ENCODE assay signal across 8 cellular contexts in genomic region chr16:29862383-29862883, GRCh38. TPM values are rescaled to one million over a fixed set of nuclear protein-coding genes. Genes with fewer than 3 reads are reported as not detected.
DNase-seq lines count a peak whose midpoint lies in the region; ATAC-seq and TF ChIP-seq lines count a peak whose summit lies in the region.

No MANE protein-coding gene starts in this region.

- no peaks in the 10 kb centered on the region for H3K9me2 ChIP-seq in SK-N-SH

- H3K9me3 ChIP-seq in BE2C (no peaks in the 10 kb centered on the region), SK-N-SH (no peaks in the 10 kb centered on the region), fibroblast of lung (ENCODE audit: control insufficient read depth, insufficient read depth, low read depth, low read length) (no peaks in the 10 kb centered on the region)

- peak; percentile 34 for TF ChIP-seq RAD21 in SK-N-SH (IDR thresholded peaks at IDR 0.05; ENCODE audit: low read length)

- H4K20me1 ChIP-seq in SK-N-SH (ENCODE audit: insufficient read depth) (no peaks in the 10 kb centered on the region), fibroblast of lung (ENCODE audit: control insufficient read depth, extremely low read depth, insufficient read depth, low read length) (no peaks in the 10 kb centered on the region)

- H3K4me1 Mint-ChIP-seq in nephron progenitor cell, result peaks cover 26% of the 10 kb centered on the region

- peak overlapping the region; percentile 77 for H2AFZ ChIP-seq in SK-N-SH (ENCODE audit: low read depth)
- peak overlapping the region; percentile 57 for H2AFZ ChIP-seq in fibroblast of lung (ENCODE audit: low read length)

- DNase-seq in BE2C, result no peak
- no peak for DNase-seq in GM20000 (ENCODE audit: low spot score)
- peak; percentile 63 for DNase-seq in SK-N-SH
- no peak for DNase-seq in fibroblast of lung (ENCODE audit: low read depth in 2 of 2)
- DNase-seq in nephron progenitor cell, result peak; percentile 35
- no peak for DNase-seq in HCEC 1CT

- H3K9ac ChIP-seq in SK-N-SH, result peak overlapping the region; percentile 79
- H3K9ac ChIP-seq in fibroblast of lung (ENCODE audit: insufficient read depth, low read length), result peak overlapping the region; percentile 81

- H3K36me3 Mint-ChIP-seq in nephron progenitor cell (ENCODE audit: low read depth), result peaks cover 26% of the 10 kb centered on the region

- H3K4me3 Mint-ChIP-seq in nephron progenitor cell, result peak overlapping the region; percentile 99

- H3K79me2 ChIP-seq in SK-N-SH (ENCODE audit: insufficient read depth), result peaks cover 18% of the 10 kb centered on the region
- H3K79me2 ChIP-seq in fibroblast of lung (ENCODE audit: control insufficient read depth, insufficient read depth, low read length), result peaks cover 14% of the 10 kb centered on the region

- POLR2A ChIA-PET in SK-N-SH (lab: Yijun Ruan, JAX), result interaction anchor here (1.0 to 1.1 kb wide), 2 partner anchors 16 to 54 kb away, joined by 3 to 4 read pairs; no protein-coding TSS in a partner anchor

- H3K36me3 ChIP-seq in BE2C (peaks cover 22% of the 10 kb centered on the region), SK-N-SH (replicated peaks in 1 of 2; ENCODE audit: control insufficient read depth in 1 of 2, insufficient read depth in 2 of 2, low read length in 1 of 2) (peaks cover 5 to 14% of the 10 kb centered on the region in 2 experiments), fibroblast of lung (ENCODE audit: control insufficient read depth, insufficient read depth, low read length) (peaks cover 9% of the 10 kb centered on the region)

- CTCF ChIA-PET in SK-N-SH (lab: Yijun Ruan, JAX), result interaction anchor here (0.7 to 3.2 kb wide), 11 partner anchors 12 to 170 kb away, joined by 3 to 13 read pairs (median 5); partner anchors contain the start of genes KIF22, SEZ6L2 and TLCD3B

- H3K27ac Mint-ChIP-seq in nephron progenitor cell, result peak overlapping the region; percentile 91

- H3K27ac ChIP-seq in SK-N-SH (ENCODE audit: low read depth in 2 of 2, low read length in 1 of 2) (peak overlapping the region; percentile 88 to 95; a peak in 3 of 4 replicates), fibroblast of lung (ENCODE audit: insufficient read depth, low read length) (peak overlapping the region; percentile 96)

- H3K4me3 ChIP-seq in BE2C (ENCODE audit: low read depth, low read length) (peak overlapping the region; percentile 84), SK-N-SH (ENCODE audit: low read depth in 2 of 2, low read length in 1 of 2) (peak overlapping the region; percentile 81 to 90), fibroblast of lung (replicated peaks in 1 of 4; ENCODE audit: control extremely low read depth in 1 of 4, insufficient read depth in 1 of 4, low read depth in 3 of 4, low read length in 4 of 4) (peak overlapping the region; percentile 48 to 92 (median 88))

- peak overlapping the region; percentile 98 for H3K4me2 ChIP-seq in SK-N-SH
- H3K4me2 ChIP-seq in fibroblast of lung (ENCODE audit: extremely low read depth, insufficient read depth, low read length), result peak overlapping the region; percentile 94

- WGBS in SK-N-SH (ENCODE audit: low lambda C conversion rate), result 7% methylated on average over 9 of the region's 27 CpGs

- peaks cover 4% of the 10 kb centered on the region for H3F3A ChIP-seq in SK-N-SH (replicated peaks; ENCODE audit: insufficient read depth)

- H3K27me3 Mint-ChIP-seq in nephron progenitor cell (ENCODE audit: low read depth, poor library complexity), result peaks cover 18% of the 10 kb centered on the region

- TF ChIP-seq EP300 in SK-N-SH (IDR thresholded peaks at IDR 0.05; ENCODE audit: borderline replicate concordance in 1 of 2, low read depth in 1 of 2, low read length in 1 of 2), result no peak

- ATAC-seq in HG03342 (IDR thresholded peaks at IDR 0.05; ENCODE audit: unreplicated experiment) (no peak), HG02973 (IDR thresholded peaks at IDR 0.05; ENCODE audit: unreplicated experiment) (no peak)

- TF ChIP-seq CTCF in BE2C (IDR thresholded peaks at IDR 0.05; ENCODE audit: low read depth, low read length) (no peak), GM20000 (IDR thresholded peaks at IDR 0.05; ENCODE audit: extremely low read depth, missing control alignments) (peak; percentile 3), SK-N-SH (IDR thresholded peaks at IDR 0.05) (no peak; the same call in 1 of the 2 replicates), fibroblast of lung (conservative IDR thresholded peaks at IDR 0.05 in 1 of 2, IDR thresholded peaks at IDR 0.05 in 1 of 2; ENCODE audit: low read depth in 1 of 2, low read length in 2 of 2) (peak; percentile 6 to 20), nephron progenitor cell (IDR thresholded peaks at IDR 0.05) (no peak)

- peaks cover 2% of the 10 kb centered on the region; the same call in 1 of the 2 replicates for H3K4me1 ChIP-seq in BE2C
- peaks cover 0 to 17% of the 10 kb centered on the region in 2 experiments; a peak in 1 of 4 replicates for H3K4me1 ChIP-seq in SK-N-SH (ENCODE audit: control insufficient read depth in 1 of 2, insufficient read depth in 2 of 2, low read depth in 1 of 2, low read length in 1 of 2)
- H3K4me1 ChIP-seq in fibroblast of lung (ENCODE audit: control insufficient read depth, extremely low read depth, insufficient read depth, low read length), result no peaks in the 10 kb centered on the region

- H3K9me3 Mint-ChIP-seq in nephron progenitor cell, result no peaks in the 10 kb centered on the region

- H3K27me3 ChIP-seq in BE2C (no peaks in the 10 kb centered on the region), SK-N-SH (ENCODE audit: insufficient read depth) (no peaks in the 10 kb centered on the region), fibroblast of lung (ENCODE audit: control insufficient read depth, insufficient read depth, low read length) (no peaks in the 10 kb centered on the region)

TF ChIP-seq in SK-N-SH, 30 proteins besides CTCF, POLR2A, EP300 and RAD21:
- TF ChIP-seq RFX5 (IDR thresholded peaks at IDR 0.05; ENCODE audit: low read length) (no peak), SMC3 (IDR thresholded peaks at IDR 0.05; ENCODE audit: low read depth, low read length) (peak; percentile 26; the same call in 1 of the 2 replicates), SIN3A (IDR thresholded peaks at IDR 0.05; ENCODE audit: borderline replicate concordance, low read depth, low read length) (0 out of 2 replicates have a peak, but pooled peaks have one; percentile 8), MAX (IDR thresholded peaks at IDR 0.05; ENCODE audit: low read depth) (peak; percentile 34; the same call in 1 of the 2 replicates)

RNA-seq across cellular contexts. Expression of gene CDIPT, which starts 0.6 kb away (rescaled TPM):
- 328 TPM for polyA plus RNA-seq in BE2C (2012; ENCODE audit: insufficient read depth, insufficient read length, low read depth)
- 90.7 and 94.8 TPM in 2 replicates for polyA plus RNA-seq in SK-N-SH (2012; rRNA removed)
- polyA plus RNA-seq in SK-N-SH (2012; cell fraction: cytosol; rRNA removed), result 46.6 and 69.3 TPM in 2 replicates
- 61.5 and 62.0 TPM in 2 replicates for polyA plus RNA-seq in SK-N-SH (2012; cell fraction: nucleus; rRNA removed)
- 89.1 and 99.6 TPM in 2 replicates for total RNA-seq in fibroblast of lung
- polyA plus RNA-seq in fibroblast of lung, result 78.1 and 84.9 TPM in 2 replicates
- 85.4 and 87.1 TPM in 2 replicates for polyA plus RNA-seq in fibroblast of lung (2012)
- polyA minus RNA-seq in fibroblast of lung (ENCODE audit: low replicate concordance), result 154 and 202 TPM in 2 replicates

RNA-seq across cellular contexts. Expression of gene SEZ6L2, which starts 36.9 kb away (rescaled TPM):
- polyA plus RNA-seq in BE2C (2012; ENCODE audit: insufficient read depth, insufficient read length, low read depth), result 146 TPM
- polyA plus RNA-seq in SK-N-SH (2012; rRNA removed) (26.6 and 59.8 TPM in 2 replicates), fibroblast of lung (0.80 and 1.2 TPM in 2 replicates)
- polyA plus RNA-seq in SK-N-SH (2012; cell fraction: cytosol; rRNA removed), result 23.2 and 39.4 TPM in 2 replicates
- 64.8 and 66.1 TPM in 2 replicates for polyA plus RNA-seq in SK-N-SH (2012; cell fraction: nucleus; rRNA removed)
- 1.8 and 2.6 TPM in 2 replicates for total RNA-seq in fibroblast of lung
- polyA plus RNA-seq in fibroblast of lung (2012), result 2.3 and 4.0 TPM in 2 replicates
- polyA minus RNA-seq in fibroblast of lung (ENCODE audit: low replicate concordance), result 0.22 and 3.2 TPM in 2 replicates

RNA-seq across cellular contexts. Expression of gene ASPHD1, which starts 37.9 kb away (rescaled TPM):
- 85.1 TPM for polyA plus RNA-seq in BE2C (2012; ENCODE audit: insufficient read depth, insufficient read length, low read depth)
- polyA plus RNA-seq in SK-N-SH (2012; rRNA removed) (29.0 and 35.1 TPM in 2 replicates), fibroblast of lung (0.77 and 1.3 TPM in 2 replicates)
- polyA plus RNA-seq in SK-N-SH (2012; cell fraction: cytosol; rRNA removed), result 20.0 and 24.9 TPM in 2 replicates
- polyA plus RNA-seq in SK-N-SH (2012; cell fraction: nucleus; rRNA removed), result 33.8 and 38.6 TPM in 2 replicates
- 5.4 and 5.9 TPM in 2 replicates for total RNA-seq in fibroblast of lung
- polyA plus RNA-seq in fibroblast of lung (2012), result 5.2 and 10.4 TPM in 2 replicates
- 0.30 and 2.0 TPM in 2 replicates for polyA minus RNA-seq in fibroblast of lung (ENCODE audit: low replicate concordance)

RNA-seq across cellular contexts. Expression of gene MVP, which starts 42.2 kb away (rescaled TPM):
- polyA plus RNA-seq in BE2C (2012; ENCODE audit: insufficient read depth, insufficient read length, low read depth), result 17.2 TPM
- polyA plus RNA-seq in SK-N-SH (2012; rRNA removed) (198 and 222 TPM in 2 replicates), fibroblast of lung (208 and 214 TPM in 2 replicates)
- polyA plus RNA-seq in SK-N-SH (2012; cell fraction: cytosol; rRNA removed), result 70.0 and 100 TPM in 2 replicates
- polyA plus RNA-seq in SK-N-SH (2012; cell fraction: nucleus; rRNA removed), result 460 and 509 TPM in 2 replicates
- total RNA-seq in fibroblast of lung, result 336 and 518 TPM in 2 replicates
- 336 and 399 TPM in 2 replicates for polyA plus RNA-seq in fibroblast of lung (2012)
- polyA minus RNA-seq in fibroblast of lung (ENCODE audit: low replicate concordance), result 1,738 and 1,898 TPM in 2 replicates

RNA-seq across cellular contexts. Expression of gene PAGR1, which starts 46.5 kb away (rescaled TPM):
- 153 TPM for polyA plus RNA-seq in BE2C (2012; ENCODE audit: insufficient read depth, insufficient read length, low read depth)
- polyA plus RNA-seq in SK-N-SH (2012; rRNA removed) (48.5 and 57.7 TPM in 2 replicates), fibroblast of lung (10.0 and 16.2 TPM in 2 replicates)
- 21.6 and 26.9 TPM in 2 replicates for polyA plus RNA-seq in SK-N-SH (2012; cell fraction: cytosol; rRNA removed)
- polyA plus RNA-seq in SK-N-SH (2012; cell fraction: nucleus; rRNA removed), result 270 and 364 TPM in 2 replicates
- 10.7 and 12.1 TPM in 2 replicates for total RNA-seq in fibroblast of lung
- 12.3 and 19.5 TPM in 2 replicates for polyA plus RNA-seq in fibroblast of lung (2012)
- 1.2 and 1.7 TPM in 2 replicates for polyA minus RNA-seq in fibroblast of lung (ENCODE audit: low replicate concordance)

Comparison
In these comparisons a context has a peak if more than half of its experiments do, and no peak if none do; other contexts are left out.
1. DNase-seq: peak in SK-N-SH (single experiment) and nephron progenitor cell (single experiment); none in BE2C (single experiment), GM20000 (single experiment), fibroblast of lung (0 of 2) and HCEC 1CT (single experiment).
2. CTCF ChIP-seq: peak in GM20000 (single experiment) and fibroblast of lung (2 of 2); none in BE2C (single experiment), SK-N-SH (single experiment) and nephron progenitor cell (single experiment).
3. RNA of gene SEZ6L2, which starts 36.9 kb away (polyA plus RNA-seq): 23.2 to 66.1 TPM in SK-N-SH; 0.80 to 4.0 TPM in fibroblast of lung; every median in the first group is over 4 times any median in the second.
4. Peak in every context shown above with its lines, with median percentiles within 50 percentile points of each other: H3K4me3 ChIP-seq.